9 cellular contexts compared by ENCODE assay signal in the genomic region with DNA sequence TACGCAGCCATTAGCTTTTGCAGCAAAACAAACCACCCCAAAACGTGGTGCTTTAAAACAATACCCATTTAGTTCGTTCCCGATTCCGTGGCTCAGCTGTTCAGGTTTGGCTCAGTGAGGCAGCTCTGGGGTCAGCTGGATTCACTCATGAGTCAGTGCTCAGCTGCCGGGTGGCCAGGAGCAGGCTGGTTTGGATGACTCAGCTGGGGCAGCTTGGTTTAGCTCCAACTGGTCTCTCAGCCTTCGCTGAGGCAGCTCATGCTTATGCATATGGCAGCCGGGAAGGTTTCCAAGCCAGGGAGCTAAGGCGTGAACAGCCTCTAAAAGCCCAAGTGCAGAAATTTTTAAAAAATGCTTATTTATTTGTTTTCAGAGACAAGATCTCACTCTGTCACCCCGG. TPM values are rescaled to one million over a fixed set of nuclear protein-coding genes. Genes with fewer than 3 reads are reported as not detected.
DNase-seq lines count a peak whose midpoint lies in the region; ATAC-seq and TF ChIP-seq lines count a peak whose summit lies in the region.
"Had no signal": no experiment of that assay in that cellular context is flagged by ENCODE, and none has a peak within 500 bp of the region (broad histone marks: within the 10 kb centered on the region; RNA-seq: fewer than 3 reads in every experiment).

No MANE protein-coding gene starts in this region.

- H3K9me3 Mint-ChIP-seq in stimulated activated naive CD8-positive, alpha-beta T cell treated with anti-CD3 and anti-CD28 coated beads, Interleukin-15, amount 100 ng/mL, for 72 hours = no peaks in the 10 kb centered on the region

- no peak overlapping the region for H2AFZ ChIP-seq in Karpas-422 (ENCODE audit: low read length)

- H3K27ac ChIP-seq in colonic mucosa (no peak overlapping the region), tibial nerve (no peak overlapping the region), Karpas-422 (ENCODE audit: low read length) (no peak overlapping the region)

- H3K27me3 Mint-ChIP-seq in stimulated activated naive CD8-positive, alpha-beta T cell treated with anti-CD3 and anti-CD28 coated beads, Interleukin-15, amount 100 ng/mL, for 72 hours = no peaks in the 10 kb centered on the region

- no peak overlapping the region for H3K4me2 ChIP-seq in Karpas-422 (ENCODE audit: low read depth, low read length, poor library complexity, severe bottlenecking)

- no peak for TF ChIP-seq EP300 in tibial nerve (IDR thresholded peaks at IDR 0.05)

- H3K4me1 ChIP-seq in colonic mucosa (no peaks in the 10 kb centered on the region), tibial nerve (peaks cover 0 to 4% (median 0%) of the 10 kb centered on the region in 4 donors), Karpas-422 (ENCODE audit: low read length) (no peaks in the 10 kb centered on the region), HAP-1 (no peaks in the 10 kb centered on the region)

- no peaks in the 10 kb centered on the region for H3K79me2 ChIP-seq in Karpas-422 (ENCODE audit: low read length)

- no peak for TF ChIP-seq CTCF in colonic mucosa (IDR thresholded peaks at IDR 0.05)
- no peak for TF ChIP-seq CTCF in tibial nerve (IDR thresholded peaks at IDR 0.05)

- H3K9ac ChIP-seq in colonic mucosa (ENCODE audit: low read depth in 2 of 2, low read length in 2 of 2) = no peak overlapping the region
- H3K9ac ChIP-seq in Karpas-422 (ENCODE audit: low read length) = no peak overlapping the region

- WGBS in tibial nerve, 2 donors = 63% methylated on average over 10 of the region's 10 CpGs

- H3K4me1 Mint-ChIP-seq in stimulated activated naive CD8-positive, alpha-beta T cell treated with anti-CD3 and anti-CD28 coated beads, Interleukin-15, amount 100 ng/mL, for 72 hours = no peaks in the 10 kb centered on the region

- in situ Hi-C loops in HAP-1 (cut with MboI; ENCODE audit: low sequenced_read_pairs) = no loop called here

- H3K9me2 ChIP-seq in Karpas-422 (replicated peaks; ENCODE audit: insufficient read depth, low read length) = no peaks in the 10 kb centered on the region

- H3K27me3 ChIP-seq in colonic mucosa (no peaks in the 10 kb centered on the region), tibial nerve (no peaks in the 10 kb centered on the region), Karpas-422 (ENCODE audit: low read length) (no peaks in the 10 kb centered on the region), HAP-1 (ENCODE audit: low read depth) (no peaks in the 10 kb centered on the region)

- H3K9me3 ChIP-seq in colonic mucosa (no peaks in the 10 kb centered on the region), tibial nerve (no peaks in the 10 kb centered on the region), Karpas-422 (ENCODE audit: low read length) (no peaks in the 10 kb centered on the region), HAP-1 (no peaks in the 10 kb centered on the region; the same call in 1 of the 2 replicates)

- intact Hi-C loops in colonic mucosa (cut with DNase I) (no loop called here), left colon (cut with DNase I, micrococcal nuclease) (no loop called here)

- H3K4me3 ChIP-seq in colonic mucosa = no peak overlapping the region
- no peak overlapping the region for H3K4me3 ChIP-seq in tibial nerve
- H3K4me3 ChIP-seq in Karpas-422 (ENCODE audit: low read length) = no peak overlapping the region
- H3K4me3 ChIP-seq in HAP-1 = no peak overlapping the region

- H3K36me3 ChIP-seq in colonic mucosa (no peaks in the 10 kb centered on the region), tibial nerve (no peaks in the 10 kb centered on the region), Karpas-422 (ENCODE audit: insufficient read depth, low read length) (no peaks in the 10 kb centered on the region), HAP-1 (replicated peaks) (no peaks in the 10 kb centered on the region)

- H3K27ac Mint-ChIP-seq in stimulated activated naive CD8-positive, alpha-beta T cell treated with anti-CD3 and anti-CD28 coated beads, Interleukin-15, amount 100 ng/mL, for 72 hours = no peak overlapping the region

- DNase-seq in HS-5 (ENCODE audit: low read depth) = peak; percentile 92
- peak; percentile 73 for DNase-seq in colonic mucosa
- DNase-seq in left colon = peak; percentile 58 to 82
- peak; percentile 45 to 51 for DNase-seq in tibial nerve (ENCODE audit: low spot score in 2 of 2)
- no peak for DNase-seq in Karpas-422
- no peak for DNase-seq in stimulated activated naive CD8-positive, alpha-beta T cell treated with anti-CD3 and anti-CD28 coated beads, Interleukin-15, amount 100 ng/mL, for 72 hours
- DNase-seq in HAP-1 (ENCODE audit: low spot score in 2 of 2) = no peak
- no peak for DNase-seq in NCI-H69 (lab: John Stamatoyannopoulos, UW)
- DNase-seq: effector CD4-positive, alpha-beta T cell had no signal

- H4K20me1 ChIP-seq in Karpas-422 (ENCODE audit: insufficient read depth, low read depth, low read length) = no peaks in the 10 kb centered on the region

- H3K4me3 Mint-ChIP-seq in stimulated activated naive CD8-positive, alpha-beta T cell treated with anti-CD3 and anti-CD28 coated beads, Interleukin-15, amount 100 ng/mL, for 72 hours = no peak overlapping the region

- peak; percentile 48 for ATAC-seq in left colon
- ATAC-seq in stimulated activated naive CD8-positive, alpha-beta T cell treated with anti-CD3 and anti-CD28 coated beads, Interleukin-15, amount 100 ng/mL, for 72 hours = no peak

- TF ChIP-seq POLR2A in tibial nerve (IDR thresholded peaks at IDR 0.05) = no peak

RNA-seq across cellular contexts. Expression of a gene that starts 13.3 kb away (rescaled TPM):
- total RNA-seq in colonic mucosa = 100 to 1,000 TPM; 168 to 202 TPM
- total RNA-seq in left colon = 100 to 1,000 TPM; 164 to 191 TPM
- total RNA-seq in tibial nerve = 100 to 1,000 TPM; 249 to 611 (median 391) TPM
- total RNA-seq in Karpas-422 (2014; rRNA removed; shearing (Covaris generic); ENCODE audit: low replicate concordance) = 24.9 and 51.3 TPM in 2 replicates

Comparison
In these comparisons a context has a peak if more than half of its experiments do, and no peak if none do; other contexts are left out.
1. DNase-seq: peak in HS-5 (single experiment), colonic mucosa (single experiment), left colon (2 of 2) and tibial nerve (2 of 2); none in Karpas-422 (single experiment), stimulated activated naive CD8-positive, alpha-beta T cell treated with anti-CD3 and anti-CD28 coated beads, Interleukin-15, amount 100 ng/mL, for 72 hours (0 of 2), HAP-1 (0 of 2) and NCI-H69 (single experiment).